ENCODE assay signal across 1 cellular context in the genomic region with DNA sequence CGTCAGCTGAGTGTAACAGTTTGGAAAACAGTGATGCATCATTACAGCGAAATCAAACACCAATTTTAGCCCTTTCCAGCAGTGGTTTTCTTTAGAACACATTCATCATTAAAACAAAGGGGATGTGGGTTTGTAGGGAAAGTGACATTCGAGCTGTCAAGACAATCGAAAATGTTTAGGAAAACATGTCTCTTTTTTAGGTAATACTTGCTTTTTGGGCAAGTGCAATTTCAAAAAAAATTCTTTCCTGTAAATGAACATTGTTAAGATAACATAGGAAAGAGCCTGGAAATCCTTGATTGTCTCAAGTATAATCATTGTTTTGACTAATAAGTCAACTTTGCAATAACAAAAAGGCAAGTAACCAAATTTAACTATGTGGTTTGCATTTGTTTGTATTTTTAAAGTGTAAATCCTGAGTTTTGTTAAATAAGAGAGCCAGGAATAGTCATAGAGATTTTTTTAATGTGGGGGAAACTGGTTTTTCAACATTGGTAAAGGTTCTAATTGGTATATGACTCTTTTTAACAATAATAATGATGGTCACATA.
TF ChIP-seq lines count a peak whose summit lies in the region.

No MANE protein-coding gene starts in this region.

TF ChIP-seq in IMR-90, 13 proteins besides CTCF, POLR2A, EP300 and RAD21 (continued from another document):
- TF ChIP-seq ELK1 (IDR thresholded peaks at IDR 0.05; ENCODE audit: borderline replicate concordance, low read depth, low read length) (no peak), SMC3 (IDR thresholded peaks at IDR 0.05; ENCODE audit: low read depth, low read length) (no peak), BHLHE40 (IDR thresholded peaks at IDR 0.05; ENCODE audit: low read depth, low read length) (no peak)
TF ChIP-seq in IMR-90: peak in this region for 0.
